Comparison of ENCODE assay signal across 1 cellular context in the genomic region with DNA sequence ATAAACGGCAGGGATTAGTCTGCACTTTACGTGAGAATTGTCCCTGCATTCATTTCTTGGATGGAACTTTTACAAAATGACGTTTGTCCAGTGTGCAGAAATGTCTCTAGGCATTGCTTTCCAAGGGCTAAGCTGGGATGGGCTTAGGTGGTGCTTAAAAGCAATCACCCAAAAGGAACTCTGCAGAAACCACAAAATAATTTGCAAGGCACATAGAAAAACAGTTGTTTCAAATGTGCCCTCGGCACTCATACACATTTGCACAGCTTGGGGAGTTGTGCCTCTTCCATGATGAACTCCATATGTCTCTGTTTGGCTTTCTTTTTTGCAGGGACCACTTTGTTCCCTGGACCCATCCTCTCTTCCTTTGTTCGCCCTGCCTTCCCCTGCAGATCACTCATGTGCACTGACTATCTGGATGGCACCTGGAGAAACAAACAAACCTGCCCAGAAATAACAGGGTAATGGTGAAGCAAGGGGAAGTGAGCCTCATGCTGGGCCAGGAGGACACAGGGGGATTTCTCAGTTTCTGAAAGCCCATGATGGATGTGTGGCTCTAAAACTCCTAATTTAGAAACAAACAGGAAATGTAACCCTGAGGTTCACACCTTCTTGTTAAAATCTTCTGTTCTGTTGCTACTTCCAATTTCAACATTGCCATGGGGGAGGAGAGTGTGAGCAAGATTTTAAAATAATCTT.
TF ChIP-seq lines count a peak whose summit lies in the region.

No MANE protein-coding gene starts in this region.

TF ChIP-seq in GM12878, 131 proteins besides CTCF, POLR2A, EP300 and RAD21 (continued from another document):
- TF ChIP-seq RELA (IDR thresholded peaks at IDR 0.05; ENCODE audit: borderline replicate concordance, partially characterized antibody), result peak; percentile 46
- TF ChIP-seq WRNIP1 (IDR thresholded peaks at IDR 0.05; ENCODE audit: borderline replicate concordance, low read depth, low read length), result no peak
- TF ChIP-seq MEF2B (IDR thresholded peaks at IDR 0.05; ENCODE audit: partially characterized antibody, poor library complexity, severe bottlenecking), result peak; percentile 99
- TF ChIP-seq GABPA (IDR thresholded peaks at IDR 0.05; ENCODE audit: low read depth), result no peak
- TF ChIP-seq FOXM1 (IDR thresholded peaks at IDR 0.05; ENCODE audit: low read depth, low read length), result peak; percentile 62; the same call in 1 of the 2 replicates
- TF ChIP-seq, protein P1, sequence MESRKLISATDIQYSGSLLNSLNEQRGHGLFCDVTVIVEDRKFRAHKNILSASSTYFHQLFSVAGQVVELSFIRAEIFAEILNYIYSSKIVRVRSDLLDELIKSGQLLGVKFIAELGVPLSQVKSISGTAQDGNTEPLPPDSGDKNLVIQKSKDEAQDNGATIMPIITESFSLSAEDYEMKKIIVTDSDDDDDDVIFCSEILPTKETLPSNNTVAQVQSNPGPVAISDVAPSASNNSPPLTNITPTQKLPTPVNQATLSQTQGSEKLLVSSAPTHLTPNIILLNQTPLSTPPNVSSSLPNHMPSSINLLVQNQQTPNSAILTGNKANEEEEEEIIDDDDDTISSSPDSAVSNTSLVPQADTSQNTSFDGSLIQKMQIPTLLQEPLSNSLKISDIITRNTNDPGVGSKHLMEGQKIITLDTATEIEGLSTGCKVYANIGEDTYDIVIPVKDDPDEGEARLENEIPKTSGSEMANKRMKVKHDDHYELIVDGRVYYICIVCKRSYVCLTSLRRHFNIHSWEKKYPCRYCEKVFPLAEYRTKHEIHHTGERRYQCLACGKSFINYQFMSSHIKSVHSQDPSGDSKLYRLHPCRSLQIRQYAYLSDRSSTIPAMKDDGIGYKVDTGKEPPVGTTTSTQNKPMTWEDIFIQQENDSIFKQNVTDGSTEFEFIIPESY (IDR thresholded peaks at IDR 0.05), result no peak
- TF ChIP-seq NRF1 (conservative IDR thresholded peaks at IDR 0.05; ENCODE audit: low read depth, low read length), result no peak
- TF ChIP-seq, protein P2, sequence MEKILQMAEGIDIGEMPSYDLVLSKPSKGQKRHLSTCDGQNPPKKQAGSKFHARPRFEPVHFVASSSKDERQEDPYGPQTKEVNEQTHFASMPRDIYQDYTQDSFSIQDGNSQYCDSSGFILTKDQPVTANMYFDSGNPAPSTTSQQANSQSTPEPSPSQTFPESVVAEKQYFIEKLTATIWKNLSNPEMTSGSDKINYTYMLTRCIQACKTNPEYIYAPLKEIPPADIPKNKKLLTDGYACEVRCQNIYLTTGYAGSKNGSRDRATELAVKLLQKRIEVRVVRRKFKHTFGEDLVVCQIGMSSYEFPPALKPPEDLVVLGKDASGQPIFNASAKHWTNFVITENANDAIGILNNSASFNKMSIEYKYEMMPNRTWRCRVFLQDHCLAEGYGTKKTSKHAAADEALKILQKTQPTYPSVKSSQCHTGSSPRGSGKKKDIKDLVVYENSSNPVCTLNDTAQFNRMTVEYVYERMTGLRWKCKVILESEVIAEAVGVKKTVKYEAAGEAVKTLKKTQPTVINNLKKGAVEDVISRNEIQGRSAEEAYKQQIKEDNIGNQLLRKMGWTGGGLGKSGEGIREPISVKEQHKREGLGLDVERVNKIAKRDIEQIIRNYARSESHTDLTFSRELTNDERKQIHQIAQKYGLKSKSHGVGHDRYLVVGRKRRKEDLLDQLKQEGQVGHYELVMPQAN (conservative IDR thresholded peaks at IDR 0.05), result no peak
- TF ChIP-seq ZNF207 (IDR thresholded peaks at IDR 0.05; ENCODE audit: borderline replicate concordance), result no peak; the same call in 1 of the 2 replicates
- TF ChIP-seq PAX5 (IDR thresholded peaks at IDR 0.05; ENCODE audit: borderline replicate concordance, low read depth, low read length), result peak; percentile 87
- no peak for TF ChIP-seq PAX8 (IDR thresholded peaks at IDR 0.05)
- TF ChIP-seq BCL11A (IDR thresholded peaks at IDR 0.05; ENCODE audit: low read depth, low read length), result peak; percentile 85
- TF ChIP-seq CBX3 (IDR thresholded peaks at IDR 0.05; ENCODE audit: borderline replicate concordance, low read depth), result no peak
- TF ChIP-seq, protein P3, sequence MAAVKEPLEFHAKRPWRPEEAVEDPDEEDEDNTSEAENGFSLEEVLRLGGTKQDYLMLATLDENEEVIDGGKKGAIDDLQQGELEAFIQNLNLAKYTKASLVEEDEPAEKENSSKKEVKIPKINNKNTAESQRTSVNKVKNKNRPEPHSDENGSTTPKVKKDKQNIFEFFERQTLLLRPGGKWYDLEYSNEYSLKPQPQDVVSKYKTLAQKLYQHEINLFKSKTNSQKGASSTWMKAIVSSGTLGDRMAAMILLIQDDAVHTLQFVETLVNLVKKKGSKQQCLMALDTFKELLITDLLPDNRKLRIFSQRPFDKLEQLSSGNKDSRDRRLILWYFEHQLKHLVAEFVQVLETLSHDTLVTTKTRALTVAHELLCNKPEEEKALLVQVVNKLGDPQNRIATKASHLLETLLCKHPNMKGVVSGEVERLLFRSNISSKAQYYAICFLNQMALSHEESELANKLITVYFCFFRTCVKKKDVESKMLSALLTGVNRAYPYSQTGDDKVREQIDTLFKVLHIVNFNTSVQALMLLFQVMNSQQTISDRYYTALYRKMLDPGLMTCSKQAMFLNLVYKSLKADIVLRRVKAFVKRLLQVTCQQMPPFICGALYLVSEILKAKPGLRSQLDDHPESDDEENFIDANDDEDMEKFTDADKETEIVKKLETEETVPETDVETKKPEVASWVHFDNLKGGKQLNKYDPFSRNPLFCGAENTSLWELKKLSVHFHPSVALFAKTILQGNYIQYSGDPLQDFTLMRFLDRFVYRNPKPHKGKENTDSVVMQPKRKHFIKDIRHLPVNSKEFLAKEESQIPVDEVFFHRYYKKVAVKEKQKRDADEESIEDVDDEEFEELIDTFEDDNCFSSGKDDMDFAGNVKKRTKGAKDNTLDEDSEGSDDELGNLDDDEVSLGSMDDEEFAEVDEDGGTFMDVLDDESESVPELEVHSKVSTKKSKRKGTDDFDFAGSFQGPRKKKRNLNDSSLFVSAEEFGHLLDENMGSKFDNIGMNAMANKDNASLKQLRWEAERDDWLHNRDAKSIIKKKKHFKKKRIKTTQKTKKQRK (IDR thresholded peaks at IDR 0.05; ENCODE audit: low read depth, low read length), result no peak
- TF ChIP-seq NFIC (IDR thresholded peaks at IDR 0.05; ENCODE audit: low read depth, low read length), result peak; percentile 75; the same call in 1 of the 2 replicates
- TF ChIP-seq, protein P4, sequence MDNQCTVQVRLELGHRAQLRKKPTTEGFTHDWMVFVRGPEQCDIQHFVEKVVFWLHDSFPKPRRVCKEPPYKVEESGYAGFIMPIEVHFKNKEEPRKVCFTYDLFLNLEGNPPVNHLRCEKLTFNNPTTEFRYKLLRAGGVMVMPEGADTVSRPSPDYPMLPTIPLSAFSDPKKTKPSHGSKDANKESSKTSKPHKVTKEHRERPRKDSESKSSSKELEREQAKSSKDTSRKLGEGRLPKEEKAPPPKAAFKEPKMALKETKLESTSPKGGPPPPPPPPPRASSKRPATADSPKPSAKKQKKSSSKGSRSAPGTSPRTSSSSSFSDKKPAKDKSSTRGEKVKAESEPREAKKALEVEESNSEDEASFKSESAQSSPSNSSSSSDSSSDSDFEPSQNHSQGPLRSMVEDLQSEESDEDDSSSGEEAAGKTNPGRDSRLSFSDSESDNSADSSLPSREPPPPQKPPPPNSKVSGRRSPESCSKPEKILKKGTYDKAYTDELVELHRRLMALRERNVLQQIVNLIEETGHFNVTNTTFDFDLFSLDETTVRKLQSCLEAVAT (IDR thresholded peaks at IDR 0.05), result peak; percentile 69; the same call in 1 of the 2 replicates
- TF ChIP-seq, protein P5, sequence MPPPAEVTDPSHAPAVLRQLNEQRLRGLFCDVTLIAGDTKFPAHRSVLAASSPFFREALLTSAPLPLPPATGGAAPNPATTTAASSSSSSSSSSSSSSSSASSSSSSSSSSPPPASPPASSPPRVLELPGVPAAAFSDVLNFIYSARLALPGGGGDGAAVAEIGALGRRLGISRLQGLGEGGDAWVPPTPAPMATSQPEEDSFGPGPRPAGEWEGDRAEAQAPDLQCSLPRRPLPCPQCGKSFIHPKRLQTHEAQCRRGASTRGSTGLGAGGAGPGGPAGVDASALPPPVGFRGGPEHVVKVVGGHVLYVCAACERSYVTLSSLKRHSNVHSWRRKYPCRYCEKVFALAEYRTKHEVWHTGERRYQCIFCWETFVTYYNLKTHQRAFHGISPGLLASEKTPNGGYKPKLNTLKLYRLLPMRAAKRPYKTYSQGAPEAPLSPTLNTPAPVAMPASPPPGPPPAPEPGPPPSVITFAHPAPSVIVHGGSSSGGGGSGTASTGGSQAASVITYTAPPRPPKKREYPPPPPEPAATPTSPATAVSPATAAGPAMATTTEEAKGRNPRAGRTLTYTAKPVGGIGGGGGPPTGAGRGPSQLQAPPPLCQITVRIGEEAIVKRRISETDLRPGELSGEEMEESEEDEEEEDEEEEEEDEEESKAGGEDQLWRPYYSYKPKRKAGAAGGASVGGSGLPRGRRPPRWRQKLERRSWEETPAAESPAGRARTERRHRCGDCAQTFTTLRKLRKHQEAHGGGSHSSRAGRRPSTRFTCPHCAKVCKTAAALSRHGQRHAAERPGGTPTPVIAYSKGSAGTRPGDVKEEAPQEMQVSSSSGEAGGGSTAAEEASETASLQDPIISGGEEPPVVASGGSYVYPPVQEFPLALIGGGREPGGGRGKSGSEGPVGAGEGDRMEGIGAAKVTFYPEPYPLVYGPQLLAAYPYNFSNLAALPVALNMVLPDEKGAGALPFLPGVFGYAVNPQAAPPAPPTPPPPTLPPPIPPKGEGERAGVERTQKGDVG (CRISPR knock-in tag; IDR thresholded peaks at IDR 0.05), result no peak
- peak; percentile 82 for TF ChIP-seq NR2F1 (conservative IDR thresholded peaks at IDR 0.05)
- TF ChIP-seq, protein P6, sequence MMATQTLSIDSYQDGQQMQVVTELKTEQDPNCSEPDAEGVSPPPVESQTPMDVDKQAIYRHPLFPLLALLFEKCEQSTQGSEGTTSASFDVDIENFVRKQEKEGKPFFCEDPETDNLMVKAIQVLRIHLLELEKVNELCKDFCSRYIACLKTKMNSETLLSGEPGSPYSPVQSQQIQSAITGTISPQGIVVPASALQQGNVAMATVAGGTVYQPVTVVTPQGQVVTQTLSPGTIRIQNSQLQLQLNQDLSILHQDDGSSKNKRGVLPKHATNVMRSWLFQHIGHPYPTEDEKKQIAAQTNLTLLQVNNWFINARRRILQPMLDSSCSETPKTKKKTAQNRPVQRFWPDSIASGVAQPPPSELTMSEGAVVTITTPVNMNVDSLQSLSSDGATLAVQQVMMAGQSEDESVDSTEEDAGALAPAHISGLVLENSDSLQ (IDR thresholded peaks at IDR 0.05), result peak; percentile 82
- peak; percentile 50 for TF ChIP-seq KLF5 (IDR thresholded peaks at IDR 0.05; ENCODE audit: partially characterized antibody)
- peak; percentile 47; the same call in 1 of the 2 replicates for TF ChIP-seq MYB (IDR thresholded peaks at IDR 0.05; ENCODE audit: borderline replicate concordance, low read depth, low read length)
- TF ChIP-seq, protein P7, sequence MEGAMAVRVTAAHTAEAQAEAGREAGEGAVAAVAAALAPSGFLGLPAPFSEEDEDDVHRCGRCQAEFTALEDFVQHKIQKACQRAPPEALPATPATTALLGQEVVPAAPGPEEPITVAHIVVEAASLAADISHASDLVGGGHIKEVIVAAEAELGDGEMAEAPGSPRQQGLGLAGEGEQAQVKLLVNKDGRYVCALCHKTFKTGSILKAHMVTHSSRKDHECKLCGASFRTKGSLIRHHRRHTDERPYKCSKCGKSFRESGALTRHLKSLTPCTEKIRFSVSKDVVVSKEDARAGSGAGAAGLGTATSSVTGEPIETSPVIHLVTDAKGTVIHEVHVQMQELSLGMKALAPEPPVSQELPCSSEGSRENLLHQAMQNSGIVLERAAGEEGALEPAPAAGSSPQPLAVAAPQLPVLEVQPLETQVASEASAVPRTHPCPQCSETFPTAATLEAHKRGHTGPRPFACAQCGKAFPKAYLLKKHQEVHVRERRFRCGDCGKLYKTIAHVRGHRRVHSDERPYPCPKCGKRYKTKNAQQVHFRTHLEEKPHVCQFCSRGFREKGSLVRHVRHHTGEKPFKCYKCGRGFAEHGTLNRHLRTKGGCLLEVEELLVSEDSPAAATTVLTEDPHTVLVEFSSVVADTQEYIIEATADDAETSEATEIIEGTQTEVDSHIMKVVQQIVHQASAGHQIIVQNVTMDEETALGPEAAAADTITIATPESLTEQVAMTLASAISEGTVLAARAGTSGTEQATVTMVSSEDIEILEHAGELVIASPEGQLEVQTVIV (IDR thresholded peaks at IDR 0.05; ENCODE audit: borderline replicate concordance, partially characterized antibody), result no peak
- TF ChIP-seq FOS (IDR thresholded peaks at IDR 0.05; ENCODE audit: borderline replicate concordance, extremely low read depth, insufficient read length), result no peak
- peak; percentile 85 for TF ChIP-seq TBL1XR1 (IDR thresholded peaks at IDR 0.05; ENCODE audit: low read depth, low read length)
- no peak for TF ChIP-seq YBX1 (IDR thresholded peaks at IDR 0.05)
- no peak for TF ChIP-seq RBBP5 (conservative IDR thresholded peaks at IDR 0.05)
- peak; percentile 87 for TF ChIP-seq BMI1 (IDR thresholded peaks at IDR 0.05; ENCODE audit: borderline replicate concordance)
- TF ChIP-seq CHD2 (IDR thresholded peaks at IDR 0.05; ENCODE audit: borderline replicate concordance, low read depth, low read length), result peak; percentile 84; the same call in 1 of the 2 replicates
- no peak for TF ChIP-seq SMAD1 (IDR thresholded peaks at IDR 0.05; ENCODE audit: low read depth, partially characterized antibody)
